ENCODE assay signal across 7 cellular contexts in genomic region chr12:57766464-57767311, GRCh38. TPM values are rescaled to one million over a fixed set of nuclear protein-coding genes. Genes with fewer than 3 reads are reported as not detected.
DNase-seq lines count a peak whose midpoint lies in the region; ATAC-seq and TF ChIP-seq lines count a peak whose summit lies in the region.

CYP27B1 (minus strand) TSS chr12:57767078; CDS start chr12:57767041, 37 bp downstream.

- no peaks in the 10 kb centered on the region for H3K9me3 Mint-ChIP-seq in endothelial cell (ENCODE audit: unreplicated experiment)
- H3K9me3 Mint-ChIP-seq in nephron progenitor cell, result peaks cover 4% of the 10 kb centered on the region

- peak within 1 kb of the TSS; percentile 79 for H3K4me3 ChIP-seq in PC-3 (ENCODE audit: low read length)

- CTCF ChIA-PET in PC-3 (lab: Charles Lee), result no interaction called here

- H3K79me2 ChIP-seq in PC-3 (ENCODE audit: low read length), result peaks cover 14% of the 10 kb centered on the region

- intact Hi-C loops in PC-3 (cut with micrococcal nuclease), result no loop called here

- no TSS peak for BruUV-seq in PC-3 (replicated peaks; lab: Mats Ljungman, UMichigan)

- H3K9ac ChIP-seq in PC-3 (ENCODE audit: low read length), result 0 out of 2 replicates have a peak within 1 kb of the TSS, but pooled peaks have one; percentile 53

- H3K9me2 ChIP-seq in PC-3 (replicated peaks; ENCODE audit: low read length), result no peaks in the 10 kb centered on the region

- no peaks in the 10 kb centered on the region for H3F3A ChIP-seq in PC-3 (ENCODE audit: low read length, unreplicated experiment)

- H3K4me3 Mint-ChIP-seq in endothelial cell (ENCODE audit: unreplicated experiment), result peak within 1 kb of the TSS; percentile 65
- H3K4me3 Mint-ChIP-seq in nephron progenitor cell, result peak within 1 kb of the TSS; percentile 55

- H3K27me3 Mint-ChIP-seq in endothelial cell (ENCODE audit: unreplicated experiment) (peaks cover 34% of the 10 kb centered on the region), nephron progenitor cell (ENCODE audit: low read depth, poor library complexity) (peaks cover 76% of the 10 kb centered on the region)

- DNase-seq in PC-3 (peak; percentile 63), endothelial cell (ENCODE audit: low spot score) (no peak), nephron progenitor cell (peak; percentile 23), KG1 (lab: John Stamatoyannopoulos, UW) (no peak)

- peaks cover 18% of the 10 kb centered on the region for H3K36me3 ChIP-seq in PC-3 (ENCODE audit: low read depth, low read length)

- TF ChIP-seq CTCF in PC-3 (conservative IDR thresholded peaks at IDR 0.05; ENCODE audit: low read depth, low read length) (peak; percentile 27; the same call in 1 of the 2 replicates), endothelial cell (IDR thresholded peaks at IDR 0.05; ENCODE audit: unreplicated experiment) (no peak), nephron progenitor cell (IDR thresholded peaks at IDR 0.05) (no peak)

- H3K27me3 ChIP-seq in PC-3 (ENCODE audit: low read length), result no peaks in the 10 kb centered on the region

- POLR2A ChIA-PET in PC-3 (lab: Charles Lee; ENCODE audit: unreplicated experiment), result interaction anchor here (0.6 kb wide), 1 partner anchor 608 kb away, joined by 3 read pairs; no protein-coding TSS in a partner anchor

- H3K36me3 Mint-ChIP-seq in endothelial cell (ENCODE audit: low read depth, unreplicated experiment) (peaks cover 11% of the 10 kb centered on the region), nephron progenitor cell (ENCODE audit: low read depth) (peaks cover 33% of the 10 kb centered on the region)

- peak; percentile 17 for TF ChIP-seq POLR2A in GM19099 (IDR thresholded peaks at IDR 0.05; ENCODE audit: extremely low read depth, insufficient read length, low read depth)

- peaks cover 42% of the 10 kb centered on the region for H3K4me1 ChIP-seq in PC-3 (ENCODE audit: insufficient read depth, low read length)

- peak within 1 kb of the TSS; percentile 95 for H2AFZ ChIP-seq in PC-3 (ENCODE audit: low read length)

- H3K4me2 ChIP-seq in PC-3 (ENCODE audit: low read length), result peak within 1 kb of the TSS; percentile 96

- H3K27ac ChIP-seq in PC-3 (ENCODE audit: low read length), result no peak within 1 kb of the TSS

- H4K20me1 ChIP-seq in PC-3 (ENCODE audit: low read length), result no peaks in the 10 kb centered on the region

- peaks cover 32% of the 10 kb centered on the region for H3K4me1 Mint-ChIP-seq in endothelial cell (ENCODE audit: unreplicated experiment)
- peaks cover 37% of the 10 kb centered on the region for H3K4me1 Mint-ChIP-seq in nephron progenitor cell

- ATAC-seq in PC-3 (peak; percentile 46), HG03565 (IDR thresholded peaks at IDR 0.05; ENCODE audit: unreplicated experiment) (no peak), HG03095 (IDR thresholded peaks at IDR 0.05; ENCODE audit: unreplicated experiment) (no peak)

- no peak within 1 kb of the TSS for H3K27ac Mint-ChIP-seq in endothelial cell (ENCODE audit: unreplicated experiment)
- H3K27ac Mint-ChIP-seq in nephron progenitor cell, result no peak within 1 kb of the TSS

- no peaks in the 10 kb centered on the region for H3K9me3 ChIP-seq in PC-3 (ENCODE audit: low read length)

RNA-seq across cellular contexts. Expression of gene CYP27B1, which starts in this region (rescaled TPM):
- total RNA-seq in PC-3 (2014; rRNA removed) (8.1 and 8.6 TPM in 2 replicates), endothelial cell (ENCODE audit: unreplicated experiment) (1.4 TPM)

Comparison
In these comparisons a context has a peak if more than half of its experiments do, and no peak if none do; other contexts are left out.
1. DNase-seq: peak in PC-3 (single experiment) and nephron progenitor cell (single experiment); none in endothelial cell (single experiment) and KG1 (single experiment).